In genomic region chr7:17058568-17058967, GRCh38 we compare ENCODE assay signal across 14 cellular contexts.
DNase-seq lines count a peak whose midpoint lies in the region; ATAC-seq, FAIRE-seq and TF ChIP-seq lines count a peak whose summit lies in the region.
"Had no signal": no experiment of that assay in that cellular context is flagged by ENCODE, and none has a peak within 500 bp of the region (broad histone marks: within the 10 kb centered on the region; RNA-seq: fewer than 3 reads in every experiment).

No MANE protein-coding gene starts in this region.

- peaks cover 30% of the 10 kb centered on the region for H3K4me1 Mint-ChIP-seq in activated CD4-positive, alpha-beta memory T cell treated with anti-CD3 and anti-CD28 coated beads, Interleukin-2, amount 10 ng/mL, durations not matched to agents 7 days and 5 days
- peaks cover 16% of the 10 kb centered on the region for H3K4me1 Mint-ChIP-seq in activated CD4-positive, alpha-beta memory T cell treated with anti-CD3 and anti-CD28 coated beads for 36 hours (ENCODE audit: low read depth)
- H3K4me1 Mint-ChIP-seq in astrocyte (ENCODE audit: low read depth, unreplicated experiment): peaks cover 2% of the 10 kb centered on the region
- H3K4me1 Mint-ChIP-seq in stimulated activated naive B cell treated with anti-CD40 and anti-IgM and Interleukin-4, amounts not matched to agents 10 μg/mL and 1 μg/mL and 100 μg/mL, for 72 hours: peaks cover 7 to 20% of the 10 kb centered on the region in 2 donors

- no peaks in the 10 kb centered on the region for H3K9me3 ChIP-seq in astrocyte (ENCODE audit: insufficient read depth, low read depth, low read length)

- peak overlapping the region; percentile 5 for H3K27ac Mint-ChIP-seq in activated CD4-positive, alpha-beta memory T cell treated with anti-CD3 and anti-CD28 coated beads, Interleukin-2, amount 10 ng/mL, durations not matched to agents 7 days and 5 days
- H3K27ac Mint-ChIP-seq in activated CD4-positive, alpha-beta memory T cell treated with anti-CD3 and anti-CD28 coated beads for 36 hours: no peak overlapping the region
- H3K27ac Mint-ChIP-seq in astrocyte (ENCODE audit: unreplicated experiment): no peak overlapping the region
- H3K27ac Mint-ChIP-seq in stimulated activated naive B cell treated with anti-CD40 and anti-IgM and Interleukin-4, amounts not matched to agents 10 μg/mL and 1 μg/mL and 100 μg/mL, for 72 hours: no peak overlapping the region
- H3K27ac Mint-ChIP-seq: type B pancreatic cell had no signal

- no peak for TF ChIP-seq CTCF in astrocyte (IDR thresholded peaks at IDR 0.05; ENCODE audit: insufficient read depth, low read depth, low read length)

- intact Hi-C loops in activated CD4-positive, alpha-beta memory T cell treated with anti-CD3 and anti-CD28 coated beads for 36 hours (cut with micrococcal nuclease): no loop called here

- CTCF ChIA-PET in activated CD4-positive, alpha-beta memory T cell treated with anti-CD3 and anti-CD28 coated beads, Interleukin-2, amount 10 ng/mL, durations not matched to agents 7 days and 5 days (lab: Charles Lee): interaction anchor here (1.2 to 1.6 kb wide), 2 partner anchors 39 to 76 kb away, joined by 3 to 10 read pairs; no protein-coding TSS in a partner anchor
- CTCF ChIA-PET in activated CD4-positive, alpha-beta memory T cell treated with anti-CD3 and anti-CD28 coated beads for 36 hours (lab: Charles Lee): interaction anchor here (1.2 to 1.5 kb wide), 2 partner anchors 49 to 86 kb away, joined by 3 to 5 read pairs; no protein-coding TSS in a partner anchor

- H3K36me3 ChIP-seq in astrocyte (ENCODE audit: insufficient read depth, low read length): no peaks in the 10 kb centered on the region

- no peaks in the 10 kb centered on the region for H3K27me3 ChIP-seq in astrocyte (ENCODE audit: insufficient read depth, low read length)

- no peak overlapping the region for H3K4me2 ChIP-seq in astrocyte (ENCODE audit: low read length)

- no peaks in the 10 kb centered on the region for H3K79me2 ChIP-seq in astrocyte (ENCODE audit: insufficient read depth, low read length)

- no peak for DNase-seq in activated CD4-positive, alpha-beta memory T cell treated with anti-CD3 and anti-CD28 coated beads, Interleukin-2, amount 10 ng/mL, durations not matched to agents 7 days and 5 days
- DNase-seq in activated CD4-positive, alpha-beta memory T cell treated with anti-CD3 and anti-CD28 coated beads for 36 hours: no peak
- DNase-seq in Kasumi-1 (lab: John Stamatoyannopoulos, UW): peak; percentile 47 to 56
- peak; percentile 33 for DNase-seq in astrocyte (ENCODE audit: low read depth)
- DNase-seq in stimulated activated naive B cell treated with anti-CD40 and anti-IgM and Interleukin-4, amounts not matched to agents 10 μg/mL and 1 μg/mL and 100 μg/mL, for 72 hours: no peak
- no peak for DNase-seq in iPS-NIHi11 (ENCODE audit: low spot score)
- DNase-seq in NCI-H128 (lab: John Stamatoyannopoulos, UW; ENCODE audit: unreplicated experiment): no peak
- DNase-seq: activated naive CD4-positive, alpha-beta T cell treated with anti-CD3 and anti-CD28 coated beads, Interleukin-2, amount 50 U/mL, for 16 hours; hypothalamus; retina had no signal

- H4K20me1 ChIP-seq in astrocyte (ENCODE audit: insufficient read depth, low read length): no peaks in the 10 kb centered on the region

- H3K4me3 Mint-ChIP-seq in activated CD4-positive, alpha-beta memory T cell treated with anti-CD3 and anti-CD28 coated beads, Interleukin-2, amount 10 ng/mL, durations not matched to agents 7 days and 5 days: no peak overlapping the region
- no peak overlapping the region for H3K4me3 Mint-ChIP-seq in activated CD4-positive, alpha-beta memory T cell treated with anti-CD3 and anti-CD28 coated beads for 36 hours
- no peak overlapping the region for H3K4me3 Mint-ChIP-seq in astrocyte (ENCODE audit: unreplicated experiment)
- H3K4me3 Mint-ChIP-seq in stimulated activated naive B cell treated with anti-CD40 and anti-IgM and Interleukin-4, amounts not matched to agents 10 μg/mL and 1 μg/mL and 100 μg/mL, for 72 hours: no peak overlapping the region
- H3K4me3 Mint-ChIP-seq: type B pancreatic cell had no signal

- no peak overlapping the region for H3K27ac ChIP-seq in astrocyte (ENCODE audit: low read depth, low read length)

- no peak overlapping the region for H3K9ac ChIP-seq in astrocyte (ENCODE audit: low read length)

- ATAC-seq in stimulated activated naive B cell treated with anti-CD40 and anti-IgM and Interleukin-4, amounts not matched to agents 10 μg/mL and 1 μg/mL and 100 μg/mL, for 72 hours (replicated peaks): peak; percentile 80 to 81
- ATAC-seq in GM18511 (IDR thresholded peaks at IDR 0.05; ENCODE audit: unreplicated experiment): no peak
- ATAC-seq: activated CD4-positive, CD25-positive, alpha-beta regulatory T cell treated with anti-CD3 and anti-CD28 coated beads, Interleukin-2, amount 50 U/mL, for 24 hours had no signal

- no peak overlapping the region for H2AFZ ChIP-seq in astrocyte (ENCODE audit: low read depth, low read length)

- H3K4me3 ChIP-seq in astrocyte (ENCODE audit: insufficient read depth, low read depth, low read length): no peak overlapping the region

- peaks cover 11% of the 10 kb centered on the region for H3K9me3 Mint-ChIP-seq in activated CD4-positive, alpha-beta memory T cell treated with anti-CD3 and anti-CD28 coated beads, Interleukin-2, amount 10 ng/mL, durations not matched to agents 7 days and 5 days
- no peaks in the 10 kb centered on the region for H3K9me3 Mint-ChIP-seq in activated CD4-positive, alpha-beta memory T cell treated with anti-CD3 and anti-CD28 coated beads for 36 hours
- peaks cover 2% of the 10 kb centered on the region for H3K9me3 Mint-ChIP-seq in astrocyte (ENCODE audit: unreplicated experiment)
- no peaks in the 10 kb centered on the region for H3K9me3 Mint-ChIP-seq in stimulated activated naive B cell treated with anti-CD40 and anti-IgM and Interleukin-4, amounts not matched to agents 10 μg/mL and 1 μg/mL and 100 μg/mL, for 72 hours

- H3K36me3 Mint-ChIP-seq in activated CD4-positive, alpha-beta memory T cell treated with anti-CD3 and anti-CD28 coated beads, Interleukin-2, amount 10 ng/mL, durations not matched to agents 7 days and 5 days (ENCODE audit: low read depth): peaks cover 14% of the 10 kb centered on the region
- no peaks in the 10 kb centered on the region for H3K36me3 Mint-ChIP-seq in activated CD4-positive, alpha-beta memory T cell treated with anti-CD3 and anti-CD28 coated beads for 36 hours
- no peaks in the 10 kb centered on the region for H3K36me3 Mint-ChIP-seq in astrocyte (ENCODE audit: low read depth, unreplicated experiment)
- no peaks in the 10 kb centered on the region for H3K36me3 Mint-ChIP-seq in stimulated activated naive B cell treated with anti-CD40 and anti-IgM and Interleukin-4, amounts not matched to agents 10 μg/mL and 1 μg/mL and 100 μg/mL, for 72 hours

- peak; percentile 50 for FAIRE-seq in astrocyte (lab: Jason Lieb, UNC)
- FAIRE-seq: A204.1 had no signal

- no peaks in the 10 kb centered on the region for H3K4me1 ChIP-seq in astrocyte (ENCODE audit: insufficient read depth, low read length)

- POLR2A ChIA-PET in activated CD4-positive, alpha-beta memory T cell treated with anti-CD3 and anti-CD28 coated beads, Interleukin-2, amount 10 ng/mL, durations not matched to agents 7 days and 5 days (lab: Charles Lee): interaction anchor here (0.9 to 1.3 kb wide), 2 partner anchors 14 to 240 kb away, joined by 3 read pairs; partner anchors contain the start of gene AHR
- POLR2A ChIA-PET in activated CD4-positive, alpha-beta memory T cell treated with anti-CD3 and anti-CD28 coated beads for 36 hours (lab: Charles Lee): interaction anchor here (0.5 kb wide), 1 partner anchor 286 kb away, joined by 3 read pairs; no protein-coding TSS in a partner anchor

- H3K27me3 Mint-ChIP-seq in activated CD4-positive, alpha-beta memory T cell treated with anti-CD3 and anti-CD28 coated beads, Interleukin-2, amount 10 ng/mL, durations not matched to agents 7 days and 5 days: no peaks in the 10 kb centered on the region
- no peaks in the 10 kb centered on the region for H3K27me3 Mint-ChIP-seq in activated CD4-positive, alpha-beta memory T cell treated with anti-CD3 and anti-CD28 coated beads for 36 hours
- no peaks in the 10 kb centered on the region for H3K27me3 Mint-ChIP-seq in astrocyte (ENCODE audit: low read depth, unreplicated experiment)
- peaks cover 0 to 4% of the 10 kb centered on the region in 2 donors for H3K27me3 Mint-ChIP-seq in stimulated activated naive B cell treated with anti-CD40 and anti-IgM and Interleukin-4, amounts not matched to agents 10 μg/mL and 1 μg/mL and 100 μg/mL, for 72 hours
- H3K27me3 Mint-ChIP-seq: type B pancreatic cell had no signal

Comparison
In these comparisons a context has a peak if more than half of its experiments do, and no peak if none do; other contexts are left out.
1. DNase-seq: peak in Kasumi-1 (2 of 2) and astrocyte (single experiment); none in activated CD4-positive, alpha-beta memory T cell treated with anti-CD3 and anti-CD28 coated beads, Interleukin-2, amount 10 ng/mL, durations not matched to agents 7 days and 5 days (single experiment), activated CD4-positive, alpha-beta memory T cell treated with anti-CD3 and anti-CD28 coated beads for 36 hours (single experiment), stimulated activated naive B cell treated with anti-CD40 and anti-IgM and Interleukin-4, amounts not matched to agents 10 μg/mL and 1 μg/mL and 100 μg/mL, for 72 hours (single experiment), iPS-NIHi11 (single experiment) and NCI-H128 (single experiment).